In genomic region chr2:181594322-181594721, GRCh38 we compare ENCODE assay signal across 27 cellular contexts.
DNase-seq lines count a peak whose midpoint lies in the region; ATAC-seq and TF ChIP-seq lines count a peak whose summit lies in the region.
"Had no signal": no experiment of that assay in that cellular context is flagged by ENCODE, and none has a peak within 500 bp of the region (broad histone marks: within the 10 kb centered on the region; RNA-seq: fewer than 3 reads in every experiment).

No MANE protein-coding gene starts in this region.

- intact Hi-C loops in cardiac septum (cut with DNase I) (no loop called here), uterus (cut with DNase I; ENCODE audit: low total_unique reads) (no loop called here)

- no peak for TF ChIP-seq POLR2A in uterus (IDR thresholded peaks at IDR 0.05)

- H3K4me1 Mint-ChIP-seq in progenitor cell of endocrine pancreas (ENCODE audit: low read depth), result no peaks in the 10 kb centered on the region
- H3K4me1 Mint-ChIP-seq: activated CD4-positive, alpha-beta memory T cell treated with anti-CD3 and anti-CD28 coated beads, Interleukin-2, amount 10 ng/mL, durations not matched to agents 7 days and 5 days; central memory CD8-positive, alpha-beta T cell; nephron progenitor cell; stimulated activated memory B cell treated with anti-CD40 and anti-IgM and Interleukin-4, amounts not matched to agents 10 μg/mL and 1 μg/mL and 100 μg/mL, for 72 hours; T-cell had no signal

- H3K27me3 Mint-ChIP-seq in progenitor cell of endocrine pancreas, result no peaks in the 10 kb centered on the region
- H3K27me3 Mint-ChIP-seq: activated naive CD8-positive, alpha-beta T cell treated with anti-CD3 and anti-CD28 coated beads for 36 hours had no signal

- no peaks in the 10 kb centered on the region for H3K36me3 Mint-ChIP-seq in progenitor cell of endocrine pancreas (ENCODE audit: insufficient read depth)
- H3K36me3 Mint-ChIP-seq: activated naive CD8-positive, alpha-beta T cell treated with anti-CD3 and anti-CD28 coated beads for 36 hours; CD8-positive, alpha-beta T cell; stimulated activated memory B cell treated with anti-CD40 and anti-IgM and Interleukin-4, amounts not matched to agents 10 μg/mL and 1 μg/mL and 100 μg/mL, for 72 hours; T-cell had no signal

- H3K9me3 Mint-ChIP-seq in progenitor cell of endocrine pancreas (ENCODE audit: low read depth), result no peaks in the 10 kb centered on the region
- H3K9me3 Mint-ChIP-seq: activated CD4-positive, alpha-beta memory T cell treated with anti-CD3 and anti-CD28 coated beads, Interleukin-2, amount 10 ng/mL, durations not matched to agents 7 days and 5 days; CD8-positive, alpha-beta T cell; central memory CD8-positive, alpha-beta T cell; nephron progenitor cell; stimulated activated memory B cell treated with anti-CD40 and anti-IgM and Interleukin-4, amounts not matched to agents 10 μg/mL and 1 μg/mL and 100 μg/mL, for 72 hours; T-cell had no signal

- ATAC-seq in GM21786 (IDR thresholded peaks at IDR 0.05; ENCODE audit: unreplicated experiment) (peak; percentile 63), HG02973 (IDR thresholded peaks at IDR 0.05; ENCODE audit: unreplicated experiment) (peak; percentile 64)
- ATAC-seq: CD8-positive, alpha-beta T cell; pancreas; stimulated activated memory B cell treated with anti-CD40 and anti-IgM and Interleukin-4, amounts not matched to agents 10 μg/mL and 1 μg/mL and 100 μg/mL, for 72 hours; T-cell had no signal

- H3K4me1 ChIP-seq in uterus, result no peaks in the 10 kb centered on the region
- H3K4me1 ChIP-seq: pancreas, right atrium auricular region, SJSA1, spleen had no signal

- no peaks in the 10 kb centered on the region for H3K9me3 ChIP-seq in uterus
- H3K9me3 ChIP-seq: MG63, pancreas, right atrium auricular region, SJSA1, spleen had no signal

- H3K27ac ChIP-seq in uterus, result no peak overlapping the region
- H3K27ac ChIP-seq: pancreas, right atrium auricular region, SJSA1, spleen had no signal

- no peaks in the 10 kb centered on the region for H3K27me3 ChIP-seq in uterus
- H3K27me3 ChIP-seq: MG63, pancreas, right atrium auricular region, spleen had no signal

- H3K27ac Mint-ChIP-seq in progenitor cell of endocrine pancreas, result peak overlapping the region; percentile 74
- H3K27ac Mint-ChIP-seq: activated CD4-positive, alpha-beta memory T cell treated with anti-CD3 and anti-CD28 coated beads, Interleukin-2, amount 10 ng/mL, durations not matched to agents 7 days and 5 days; activated naive CD8-positive, alpha-beta T cell treated with anti-CD3 and anti-CD28 coated beads for 36 hours; CD8-positive, alpha-beta T cell; nephron progenitor cell; stimulated activated memory B cell treated with anti-CD40 and anti-IgM and Interleukin-4, amounts not matched to agents 10 μg/mL and 1 μg/mL and 100 μg/mL, for 72 hours; T-cell had no signal

- no peak overlapping the region for H3K4me3 ChIP-seq in uterus
- H3K4me3 ChIP-seq: MG63, pancreas, right atrium auricular region, SJSA1, spleen had no signal

- no peak overlapping the region for H3K4me3 Mint-ChIP-seq in progenitor cell of endocrine pancreas (ENCODE audit: low read depth)
- H3K4me3 Mint-ChIP-seq: activated CD4-positive, alpha-beta memory T cell treated with anti-CD3 and anti-CD28 coated beads, Interleukin-2, amount 10 ng/mL, durations not matched to agents 7 days and 5 days; activated naive CD8-positive, alpha-beta T cell treated with anti-CD3 and anti-CD28 coated beads for 36 hours; CD8-positive, alpha-beta T cell; central memory CD8-positive, alpha-beta T cell; nephron progenitor cell; stimulated activated memory B cell treated with anti-CD40 and anti-IgM and Interleukin-4, amounts not matched to agents 10 μg/mL and 1 μg/mL and 100 μg/mL, for 72 hours; T-cell had no signal

- H3K36me3 ChIP-seq in uterus, result no peaks in the 10 kb centered on the region
- H3K36me3 ChIP-seq: MG63, pancreas, right atrium auricular region, SJSA1, spleen had no signal

- TF ChIP-seq CTCF in progenitor cell of endocrine pancreas (IDR thresholded peaks at IDR 0.05; ENCODE audit: unreplicated experiment) (no peak), uterus (IDR thresholded peaks at IDR 0.05) (no peak)

- peak; percentile 53 for DNase-seq in NCI-H82 (lab: John Stamatoyannopoulos, UW)
- DNase-seq in NCI-H82 treated with DMSO at 0.1 percent for 48 hours (lab: John Stamatoyannopoulos, UW; ENCODE audit: unreplicated experiment), result no peak
- no peak for DNase-seq in progenitor cell of endocrine pancreas (ENCODE audit: low spot score, unreplicated experiment)
- DNase-seq in cardiac septum (ENCODE audit: low spot score), result no peak
- no peak for DNase-seq in uterus
- DNase-seq in epidermal melanocyte (ENCODE audit: insufficient read length, low spot score), result no peak
- DNase-seq: 8988T; activated CD4-positive, alpha-beta memory T cell treated with anti-CD3 and anti-CD28 coated beads, Interleukin-2, amount 10 ng/mL, durations not matched to agents 7 days and 5 days; activated CD4-positive, CD25-positive, alpha-beta regulatory T cell treated with anti-CD3 and anti-CD28 coated beads, Interleukin-2, amount 50 U/mL, for 72 hours; activated naive CD8-positive, alpha-beta T cell treated with anti-CD3 and anti-CD28 coated beads for 36 hours; CD8-positive, alpha-beta T cell; dermis blood vessel endothelial cell; KBM-7; MG63; NCI-H1417 treated with DMSO at 0.1 percent for 48 hours; NCI-H510A treated with DMSO at 0.1 percent for 48 hours; nephron progenitor cell; pancreas; spleen; stimulated activated CD4-positive, alpha-beta T cell treated with anti-CD3 and anti-CD28 coated beads, Interleukin-2, amount 100 ng/mL, for 48 hours; T-cell had no signal
